In the genomic region with DNA sequence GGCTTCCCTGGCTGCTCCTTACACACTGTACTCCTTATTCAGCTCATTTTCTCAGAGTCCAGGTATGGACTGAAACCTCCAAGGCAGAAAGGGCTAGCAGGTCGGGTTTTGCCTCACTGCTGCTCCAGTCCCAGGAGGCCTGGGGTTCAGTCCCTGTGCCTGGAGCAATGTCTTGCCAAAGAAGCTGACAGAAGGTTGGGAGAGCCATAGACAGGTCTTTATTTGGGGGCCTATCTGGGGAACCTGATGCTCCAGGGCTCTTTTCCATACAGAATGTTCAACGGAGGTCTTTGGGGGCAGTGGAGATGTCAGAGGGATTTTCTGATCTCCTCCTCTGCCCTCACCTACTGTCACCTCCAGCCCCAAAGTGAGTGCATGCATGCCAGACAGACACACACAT, we compare ENCODE assay signal across 20 cellular contexts.
"Had no signal": no experiment of that assay in that cellular context is flagged by ENCODE, and none has a peak within 500 bp of the region (broad histone marks: within the 10 kb centered on the region; RNA-seq: fewer than 3 reads in every experiment).

No MANE protein-coding gene starts in this region.

- H3K4me3 ChIP-seq: coronary artery, esophagus squamous epithelium, lung, testis had no signal

- H3K27me3 ChIP-seq: esophagus squamous epithelium, testis had no signal

- H3K9me3 Mint-ChIP-seq: activated naive CD4-positive, alpha-beta T cell treated with anti-CD3 and anti-CD28 coated beads for 36 hours; activated naive CD8-positive, alpha-beta T cell treated with anti-CD3 and anti-CD28 coated beads, Interleukin-2, amount 10 ng/mL, durations not matched to agents 7 days and 5 days; natural killer cell treated with Interleukin-12 subunit alpha and Interleukin-12 subunit beta and Interleukin-15 and Interleukin-18, amount 100 ng/mL, for 72 hours; T-cell had no signal

- H3K9me3 ChIP-seq: esophagus squamous epithelium, testis had no signal

- H3K4me3 Mint-ChIP-seq: activated CD8-positive, alpha-beta T cell treated with anti-CD3 and anti-CD28 coated beads, Interleukin-2, amount 10 ng/mL, durations not matched to agents 7 days and 5 days; activated naive CD4-positive, alpha-beta T cell treated with anti-CD3 and anti-CD28 coated beads for 36 hours; activated naive CD8-positive, alpha-beta T cell treated with anti-CD3 and anti-CD28 coated beads, Interleukin-2, amount 10 ng/mL, durations not matched to agents 7 days and 5 days; natural killer cell treated with Interleukin-12 subunit alpha and Interleukin-12 subunit beta and Interleukin-15 and Interleukin-18, amount 100 ng/mL, for 72 hours; T-cell had no signal

- ATAC-seq: activated CD8-positive, alpha-beta T cell treated with anti-CD3 and anti-CD28 coated beads, Interleukin-2, amount 10 ng/mL, durations not matched to agents 7 days and 5 days; natural killer cell treated with Interleukin-12 subunit alpha and Interleukin-12 subunit beta and Interleukin-15 and Interleukin-18, amount 100 ng/mL, for 72 hours; T-cell had no signal

- H3K27ac Mint-ChIP-seq: activated CD8-positive, alpha-beta T cell treated with anti-CD3 and anti-CD28 coated beads, Interleukin-2, amount 10 ng/mL, durations not matched to agents 7 days and 5 days; activated naive CD4-positive, alpha-beta T cell treated with anti-CD3 and anti-CD28 coated beads for 36 hours; activated naive CD8-positive, alpha-beta T cell treated with anti-CD3 and anti-CD28 coated beads, Interleukin-2, amount 10 ng/mL, durations not matched to agents 7 days and 5 days; natural killer cell treated with Interleukin-12 subunit alpha and Interleukin-12 subunit beta and Interleukin-15 and Interleukin-18, amount 100 ng/mL, for 72 hours; T-cell had no signal

- H3K27me3 Mint-ChIP-seq: activated naive CD8-positive, alpha-beta T cell treated with anti-CD3 and anti-CD28 coated beads, Interleukin-2, amount 10 ng/mL, durations not matched to agents 7 days and 5 days; natural killer cell treated with Interleukin-12 subunit alpha and Interleukin-12 subunit beta and Interleukin-15 and Interleukin-18, amount 100 ng/mL, for 72 hours; T-cell had no signal

- H3K27ac ChIP-seq: coronary artery, testis had no signal

- H3K36me3 Mint-ChIP-seq: activated naive CD8-positive, alpha-beta T cell treated with anti-CD3 and anti-CD28 coated beads, Interleukin-2, amount 10 ng/mL, durations not matched to agents 7 days and 5 days; natural killer cell treated with Interleukin-12 subunit alpha and Interleukin-12 subunit beta and Interleukin-15 and Interleukin-18, amount 100 ng/mL, for 72 hours; T-cell had no signal

- DNase-seq: activated CD4-positive, alpha-beta T cell treated with anti-CD3 and anti-CD28 coated beads for 1 hour; activated CD4-positive, alpha-beta T cell treated with anti-CD3 and anti-CD28 coated beads, Interleukin-2, amount 50 U/mL, for 1 hour; activated CD8-positive, alpha-beta T cell treated with anti-CD3 and anti-CD28 coated beads, Interleukin-2, amount 10 ng/mL, durations not matched to agents 7 days and 5 days; activated effector memory CD4-positive, alpha-beta T cell treated with Interleukin-2 at 50 U/mL for 16 hours; activated naive CD4-positive, alpha-beta T cell treated with anti-CD3 and anti-CD28 coated beads for 36 hours; activated naive CD8-positive, alpha-beta T cell treated with anti-CD3 and anti-CD28 coated beads, Interleukin-2, amount 10 ng/mL, durations not matched to agents 7 days and 5 days; amniotic stem cell; cerebellar nuclear complex; esophagus squamous epithelium; midbrain; occipital lobe; retina; stimulated activated CD4-positive, alpha-beta T cell treated with anti-CD3 and anti-CD28 coated beads, Interleukin-2, amount 100 ng/mL, for 48 hours; stimulated activated naive CD4-positive, alpha-beta T cell; T-cell; testis; trophoblast cell had no signal
